ENCODE assay signal across 7 cellular contexts in genomic region chr19:1855828-1856255, GRCh38. TPM values are rescaled to one million over a fixed set of nuclear protein-coding genes. Genes with fewer than 3 reads are reported as not detected.
A peak's percentile ranks its signal among the peaks of the same experiment; 100 is the strongest.
DNase-seq lines count a peak whose midpoint lies in the region; ATAC-seq, FAIRE-seq and TF ChIP-seq lines count a peak whose summit lies in the region.

No MANE protein-coding gene starts in this region.

- no peaks in the 10 kb centered on the region for H3K36me3 ChIP-seq in GM23338 (ENCODE audit: insufficient read depth)
- H3K36me3 ChIP-seq in SK-N-SH (replicated peaks in 1 of 2; ENCODE audit: control insufficient read depth in 1 of 2, insufficient read depth in 2 of 2, low read length in 1 of 2) = peaks cover 0 to 3% of the 10 kb centered on the region in 2 experiments
- H3K36me3 ChIP-seq in esophagus squamous epithelium = peaks cover 0 to 7% (median 0%) of the 10 kb centered on the region in 3 donors

- H3K4me1 ChIP-seq in GM23338 (ENCODE audit: insufficient read depth) = peaks cover 57% of the 10 kb centered on the region
- H3K4me1 ChIP-seq in SK-N-SH (ENCODE audit: control insufficient read depth in 1 of 2, insufficient read depth in 2 of 2, low read depth in 1 of 2, low read length in 1 of 2) = peaks cover 31 to 55% of the 10 kb centered on the region in 2 experiments; a peak in 3 of 4 replicates
- peaks cover 79 to 99% (median 92%) of the 10 kb centered on the region in 3 donors for H3K4me1 ChIP-seq in esophagus squamous epithelium

- TF ChIP-seq RAD21 in SK-N-SH (IDR thresholded peaks at IDR 0.05; ENCODE audit: low read length) = no peak

- H2AFZ ChIP-seq in GM23338 = no peak overlapping the region
- H2AFZ ChIP-seq in SK-N-SH (ENCODE audit: low read depth) = no peak overlapping the region

- H3K9me3 ChIP-seq in SK-N-SH = no peaks in the 10 kb centered on the region
- H3K9me3 ChIP-seq in esophagus squamous epithelium = no peaks in the 10 kb centered on the region

- H3K27ac ChIP-seq in GM23338 (ENCODE audit: low read depth) (peak overlapping the region; percentile 72; the same call in 1 of the 2 replicates), SK-N-SH (ENCODE audit: low read depth in 2 of 2, low read length in 1 of 2) (peak overlapping the region; percentile 46 to 87), esophagus squamous epithelium (peak overlapping the region; percentile 92 to 97 (median 96)), skin epidermis (peak overlapping the region; percentile 27 to 99 (median 89))

- WGBS in SK-N-SH (ENCODE audit: low lambda C conversion rate) = 50% methylated on average over 9 of the region's 13 CpGs
- whole genome bisulfite sequencing in esophagus squamous epithelium, 2 donors = 36% methylated on average over 4 of the region's 13 CpGs; no CpG with 5 or more reads in 1 of the 2 donors

- no peak for ATAC-seq in GM23338
- ATAC-seq in GM21786 (IDR thresholded peaks at IDR 0.05; ENCODE audit: unreplicated experiment) = no peak

- peaks cover 20% of the 10 kb centered on the region; the same call in 1 of the 2 replicates for H4K20me1 ChIP-seq in GM23338 (replicated peaks; ENCODE audit: insufficient read depth)
- H4K20me1 ChIP-seq in SK-N-SH (ENCODE audit: insufficient read depth) = peaks cover 97% of the 10 kb centered on the region

- H3K27me3 Mint-ChIP-seq in GM23338 (ENCODE audit: insufficient read depth, low read depth, poor library complexity) = peaks cover 19% of the 10 kb centered on the region

- H3K9me2 ChIP-seq in GM23338 (ENCODE audit: insufficient read depth) (no peaks in the 10 kb centered on the region), SK-N-SH (no peaks in the 10 kb centered on the region)

- peak overlapping the region; percentile 47; the same call in 1 of the 2 replicates for H3K9ac ChIP-seq in SK-N-SH

- peak overlapping the region; percentile 44; the same call in 2 of the 3 replicates for H3K4me3 Mint-ChIP-seq in GM23338

- TF ChIP-seq CTCF in GM23338 (conservative IDR thresholded peaks at IDR 0.05; ENCODE audit: low read depth in 2 of 2) (no peak), SK-N-SH (IDR thresholded peaks at IDR 0.05) (no peak), esophagus squamous epithelium (IDR thresholded peaks at IDR 0.05) (no peak)

- no peaks in the 10 kb centered on the region for H3K9me3 Mint-ChIP-seq in GM23338

- CTCF ChIA-PET in SK-N-SH (lab: Yijun Ruan, JAX) = interaction anchor here (0.6 to 2.4 kb wide), 7 partner anchors 9 to 884 kb away, joined by 3 to 15 read pairs (median 3); no protein-coding TSS in a partner anchor

- H3K4me1 Mint-ChIP-seq in GM23338 = peaks cover 55% of the 10 kb centered on the region

- POLR2A ChIA-PET in SK-N-SH (lab: Yijun Ruan, JAX) = interaction anchor here (1.0 kb wide), 1 partner anchor 9 kb away, joined by 3 read pairs; no protein-coding TSS in a partner anchor

- peak in 1 of 4 donors; percentile 8 for TF ChIP-seq POLR2A in esophagus squamous epithelium (IDR thresholded peaks at IDR 0.05)

- H3K4me3 ChIP-seq in GM23338 (peak overlapping the region; percentile 74), SK-N-SH (ENCODE audit: low read depth in 2 of 2, low read length in 1 of 2) (peak overlapping the region in 1 of 2 experiments; percentile 27; a peak in 2 of 4 replicates), esophagus squamous epithelium (peak overlapping the region in 3 of 4 donors; percentile 51 to 78 (median 55)), skin epidermis (peak overlapping the region; percentile 34 to 57 (median 38))

- no peaks in the 10 kb centered on the region for H3K27me3 ChIP-seq in GM23338 (ENCODE audit: insufficient read depth)
- no peaks in the 10 kb centered on the region for H3K27me3 ChIP-seq in SK-N-SH (ENCODE audit: insufficient read depth)
- no peaks in the 10 kb centered on the region for H3K27me3 ChIP-seq in esophagus squamous epithelium

- peak overlapping the region; percentile 98 for H3K4me2 ChIP-seq in GM23338
- peak overlapping the region; percentile 73 for H3K4me2 ChIP-seq in SK-N-SH

- H3K27ac Mint-ChIP-seq in GM23338 = no peak overlapping the region

- DNase-seq in GM23338 (ENCODE audit: low spot score) = no peak
- DNase-seq in SK-N-SH = no peak
- no peak for DNase-seq in esophagus squamous epithelium (lab: John Stamatoyannopoulos, UW)
- no peak for DNase-seq in urothelium cell line (ENCODE audit: low spot score)
- no peak for DNase-seq in GOT3 (lab: John Stamatoyannopoulos, UW)

- peaks cover 5% of the 10 kb centered on the region; the same call in 1 of the 3 replicates for H3K36me3 Mint-ChIP-seq in GM23338 (ENCODE audit: low read depth)

- peaks cover 39% of the 10 kb centered on the region for H3K79me2 ChIP-seq in GM23338 (replicated peaks; ENCODE audit: insufficient read depth)
- peaks cover 97% of the 10 kb centered on the region for H3K79me2 ChIP-seq in SK-N-SH (ENCODE audit: insufficient read depth)

- intact Hi-C loops in esophagus squamous epithelium (cut with DNase I) = no loop called here

- no peak for TF ChIP-seq EP300 in SK-N-SH (IDR thresholded peaks at IDR 0.05; ENCODE audit: borderline replicate concordance in 1 of 2, low read depth in 1 of 2, low read length in 1 of 2)

- no peak for FAIRE-seq in urothelium cell line (lab: Jason Lieb, UNC)

- peaks cover 14% of the 10 kb centered on the region for H3F3A ChIP-seq in GM23338 (replicated peaks; ENCODE audit: low read depth)
- H3F3A ChIP-seq in SK-N-SH (replicated peaks; ENCODE audit: insufficient read depth) = peaks cover 12% of the 10 kb centered on the region

TF ChIP-seq in GM23338, 12 proteins besides CTCF, POLR2A, EP300 and RAD21 (continues in another document):
- TF ChIP-seq JUNB (IDR thresholded peaks at IDR 0.05; ENCODE audit: unreplicated experiment) (no peak), ZNF114 (CRISPR knock-in tag; IDR thresholded peaks at IDR 0.05) (no peak)
- TF ChIP-seq, protein P1, sequence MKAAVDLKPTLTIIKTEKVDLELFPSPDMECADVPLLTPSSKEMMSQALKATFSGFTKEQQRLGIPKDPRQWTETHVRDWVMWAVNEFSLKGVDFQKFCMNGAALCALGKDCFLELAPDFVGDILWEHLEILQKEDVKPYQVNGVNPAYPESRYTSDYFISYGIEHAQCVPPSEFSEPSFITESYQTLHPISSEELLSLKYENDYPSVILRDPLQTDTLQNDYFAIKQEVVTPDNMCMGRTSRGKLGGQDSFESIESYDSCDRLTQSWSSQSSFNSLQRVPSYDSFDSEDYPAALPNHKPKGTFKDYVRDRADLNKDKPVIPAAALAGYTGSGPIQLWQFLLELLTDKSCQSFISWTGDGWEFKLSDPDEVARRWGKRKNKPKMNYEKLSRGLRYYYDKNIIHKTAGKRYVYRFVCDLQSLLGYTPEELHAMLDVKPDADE (IDR thresholded peaks at IDR 0.05) = no peak

TF ChIP-seq in SK-N-SH, 30 proteins besides CTCF, POLR2A, EP300 and RAD21:
- no peak for TF ChIP-seq MAX (IDR thresholded peaks at IDR 0.05; ENCODE audit: low read depth)
- no peak for TF ChIP-seq GATA2 (CRISPR knock-in tag; IDR thresholded peaks at IDR 0.05)
- no peak for TF ChIP-seq TCF12 (IDR thresholded peaks at IDR 0.05)
- TF ChIP-seq RCOR1 (IDR thresholded peaks at IDR 0.05; ENCODE audit: low read length) = no peak
- TF ChIP-seq SIN3A (IDR thresholded peaks at IDR 0.05; ENCODE audit: borderline replicate concordance, low read depth, low read length) = no peak

RNA-seq across cellular contexts. Expression of gene KLF16, which starts 7.5 kb away (rescaled TPM):
- 20.2 and 22.0 TPM in 2 replicates for total RNA-seq in GM23338 (2014; rRNA removed; shearing (Covaris generic))
- 8.9 and 12.3 TPM in 2 replicates for polyA plus RNA-seq in GM23338 (2016; fragmentation: Nextera tagmentation; extraction: Ambion mirVana)
- polyA plus RNA-seq in SK-N-SH (2012; rRNA removed) = 11.3 and 16.1 TPM in 2 replicates
- 11.6 and 17.8 TPM in 2 replicates for polyA plus RNA-seq in SK-N-SH (2012; cell fraction: cytosol; rRNA removed)
- 28.7 and 43.5 TPM in 2 replicates for polyA plus RNA-seq in SK-N-SH (2012; cell fraction: nucleus; rRNA removed)
- 10 to 100 TPM in 1 of 4 donors, 1 to 10 TPM in 3; 8.3 to 13.5 (median 9.1) TPM for total RNA-seq in esophagus squamous epithelium

RNA-seq across cellular contexts. Expression of gene REXO1, which starts 7.6 kb away (rescaled TPM):
- 28.4 and 90.1 TPM in 2 replicates for total RNA-seq in GM23338 (2014; rRNA removed; shearing (Covaris generic))
- 20.2 and 23.5 TPM in 2 replicates for polyA plus RNA-seq in GM23338 (2016; fragmentation: Nextera tagmentation; extraction: Ambion mirVana)
- 9.0 and 18.8 TPM in 2 replicates for polyA plus RNA-seq in SK-N-SH (2012; rRNA removed)
- polyA plus RNA-seq in SK-N-SH (2012; cell fraction: cytosol; rRNA removed) = 7.1 and 12.6 TPM in 2 replicates
- 87.2 and 224 TPM in 2 replicates for polyA plus RNA-seq in SK-N-SH (2012; cell fraction: nucleus; rRNA removed)
- total RNA-seq in esophagus squamous epithelium = 10 to 100 TPM in 3 of 4 donors, 1 to 10 TPM in 1; 7.5 to 16.4 (median 15.4) TPM

RNA-seq across cellular contexts. Expression of gene ABHD17A, which starts 29.5 kb away (rescaled TPM):
- total RNA-seq in GM23338 (2014; rRNA removed; shearing (Covaris generic)) = 68.8 and 99.9 TPM in 2 replicates
- polyA plus RNA-seq in GM23338 (2016; fragmentation: Nextera tagmentation; extraction: Ambion mirVana) = 34.2 and 37.1 TPM in 2 replicates
- polyA plus RNA-seq in SK-N-SH (2012; rRNA removed) = 61.1 and 69.1 TPM in 2 replicates
- 25.5 and 46.5 TPM in 2 replicates for polyA plus RNA-seq in SK-N-SH (2012; cell fraction: cytosol; rRNA removed)
- 86.6 and 88.2 TPM in 2 replicates for polyA plus RNA-seq in SK-N-SH (2012; cell fraction: nucleus; rRNA removed)
- total RNA-seq in esophagus squamous epithelium = 10 to 100 TPM; 78.4 to 91.7 (median 82.9) TPM

RNA-seq across cellular contexts. Expression of gene ATP8B3, which starts 43.8 kb away (rescaled TPM):
- 2.8 and 6.0 TPM in 2 replicates for total RNA-seq in GM23338 (2014; rRNA removed; shearing (Covaris generic))
- polyA plus RNA-seq in GM23338 (2016; fragmentation: Nextera tagmentation; extraction: Ambion mirVana) = 1.7 and 2.1 TPM in 2 replicates
- 6.2 and 8.0 TPM in 2 replicates for polyA plus RNA-seq in SK-N-SH (2012; rRNA removed)
- polyA plus RNA-seq in SK-N-SH (2012; cell fraction: cytosol; rRNA removed) = 3.1 and 4.9 TPM in 2 replicates
- 20.8 and 25.6 TPM in 2 replicates for polyA plus RNA-seq in SK-N-SH (2012; cell fraction: nucleus; rRNA removed)
- total RNA-seq in esophagus squamous epithelium = 1 to 10 TPM in 2 of 4 donors, under 1 TPM in 2; 0.57 to 3.0 (median 1.4) TPM

RNA-seq across cellular contexts. Expression of gene ADAT3, which starts 49.4 kb away (rescaled TPM):
- total RNA-seq in GM23338 (2014; rRNA removed; shearing (Covaris generic)) = 10.6 and 12.4 TPM in 2 replicates
- polyA plus RNA-seq in GM23338 (2016; fragmentation: Nextera tagmentation; extraction: Ambion mirVana) (7.8 and 7.9 TPM in 2 replicates), SK-N-SH (2012; rRNA removed) (1.7 and 2.8 TPM in 2 replicates)
- 1.3 and 2.1 TPM in 2 replicates for polyA plus RNA-seq in SK-N-SH (2012; cell fraction: cytosol; rRNA removed)
- polyA plus RNA-seq in SK-N-SH (2012; cell fraction: nucleus; rRNA removed) = 7.3 and 12.1 TPM in 2 replicates
- total RNA-seq in esophagus squamous epithelium = 10 to 100 TPM in 2 of 4 donors, 1 to 10 TPM in 2; 4.7 to 20.4 (median 11.1) TPM
